Comparison of ENCODE assay signal across 11 cellular contexts in the genomic region with DNA sequence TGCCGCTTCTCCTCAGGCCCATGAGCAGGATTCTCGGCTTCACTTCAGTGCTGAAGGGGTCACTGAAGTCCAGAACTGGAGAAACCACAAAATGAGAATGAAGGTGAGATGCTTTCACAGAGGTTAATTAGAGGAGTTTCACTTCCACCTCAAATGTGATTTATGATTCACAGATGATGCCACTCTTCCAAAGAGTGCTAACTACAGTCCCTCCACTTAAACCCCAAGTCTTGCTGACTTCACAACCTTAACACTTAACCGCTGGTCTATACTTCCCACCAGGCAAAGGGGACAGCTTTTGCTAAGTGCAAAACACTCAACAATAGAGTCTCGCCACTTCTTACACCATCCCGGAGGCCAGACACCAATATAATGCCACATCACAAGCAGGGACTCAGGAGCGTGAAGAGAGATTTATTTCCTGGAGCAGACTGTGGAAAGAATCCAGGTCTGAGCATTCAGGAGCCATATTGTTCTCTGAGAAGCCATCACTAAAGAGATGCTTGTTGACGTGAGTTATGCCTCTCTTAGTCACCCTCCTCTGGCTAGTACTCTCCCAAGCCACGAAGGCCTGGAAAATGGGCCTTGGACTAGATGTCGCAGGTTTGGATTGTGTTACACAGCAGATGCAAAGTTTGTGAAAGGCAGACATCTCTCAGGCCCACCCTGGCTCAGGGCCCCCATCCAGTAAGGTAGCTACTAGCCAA. TPM values are rescaled to one million over a fixed set of nuclear protein-coding genes. Genes with fewer than 3 reads are reported as not detected.
DNase-seq lines count a peak whose midpoint lies in the region; ATAC-seq, FAIRE-seq and TF ChIP-seq lines count a peak whose summit lies in the region.
"Had no signal": no experiment of that assay in that cellular context is flagged by ENCODE, and none has a peak within 500 bp of the region (broad histone marks: within the 10 kb centered on the region; RNA-seq: fewer than 3 reads in every experiment).

No MANE protein-coding gene starts in this region.

- no peak for TF ChIP-seq CTCF in H1 (IDR thresholded peaks at IDR 0.05; ENCODE audit: control extremely low read depth in 1 of 3, insufficient read depth in 1 of 3, low read depth in 1 of 3, low read length in 3 of 3)
- no peak for TF ChIP-seq CTCF in prostate gland (IDR thresholded peaks at IDR 0.05)

- no peak overlapping the region for H2BK20ac ChIP-seq in H1 (ENCODE audit: low read length)

- 0 out of 2 replicates have a peak overlapping the region, but pooled peaks have one; percentile 23 for H2BK15ac ChIP-seq in H1 (ENCODE audit: low read length)

- H3K4me1 ChIP-seq in H1 (replicated peaks in 1 of 4; ENCODE audit: control insufficient read depth in 3 of 4, insufficient read depth in 4 of 4, low read length in 3 of 4), result peaks cover 0 to 3% (median 1%) of the 10 kb centered on the region in 4 experiments; a peak in 1 of 7 replicates
- H3K4me1 ChIP-seq in prostate gland (replicated peaks), result no peaks in the 10 kb centered on the region
- H3K4me1 ChIP-seq: gastroesophageal sphincter had no signal

- H3K27me3 ChIP-seq in H1 (replicated peaks in 1 of 4; ENCODE audit: control insufficient read depth in 3 of 4, extremely low read depth in 1 of 4, insufficient read depth in 3 of 4, low read length in 3 of 4) (no peaks in the 10 kb centered on the region), prostate gland (replicated peaks; ENCODE audit: insufficient read depth) (no peaks in the 10 kb centered on the region)
- H3K27me3 ChIP-seq: gastroesophageal sphincter had no signal

- H3K23ac ChIP-seq in H1 (ENCODE audit: insufficient read length), result no peak overlapping the region

- no peak overlapping the region for H3K14ac ChIP-seq in H1 (ENCODE audit: insufficient read length)

- H4K20me1 ChIP-seq in H1 (replicated peaks in 1 of 2; ENCODE audit: control insufficient read depth in 1 of 2, insufficient read depth in 2 of 2, low read length in 2 of 2), result no peaks in the 10 kb centered on the region

- no peak overlapping the region for H3K9ac ChIP-seq in H1 (replicated peaks in 1 of 4; ENCODE audit: extremely low read depth in 1 of 4, low read depth in 3 of 4, low read length in 3 of 4)

- H2BK120ac ChIP-seq in H1 (replicated peaks; ENCODE audit: low read depth, low read length), result no peak overlapping the region

- H3K4me2 ChIP-seq in H1 (ENCODE audit: insufficient read depth in 1 of 2, low read depth in 2 of 2, low read length in 2 of 2), result no peak overlapping the region

- POLR2A ChIA-PET in H1 (lab: Charles Lee; ENCODE audit: partially characterized antibody), result no interaction called here

- no peak overlapping the region for H4K91ac ChIP-seq in H1 (replicated peaks; ENCODE audit: insufficient read length, low read length)

- H2AK5ac ChIP-seq in H1 (ENCODE audit: low read depth, low read length), result no peak overlapping the region

- intact Hi-C loops in prostate gland (cut with DNase I), result no loop called here

- no peak overlapping the region for H2AFZ ChIP-seq in H1 (ENCODE audit: low read length)

- ATAC-seq in GM18511 (IDR thresholded peaks at IDR 0.05; ENCODE audit: unreplicated experiment), result peak; percentile 98
- peak; percentile 97 for ATAC-seq in GM21526 (IDR thresholded peaks at IDR 0.05; ENCODE audit: low FRiP score, unreplicated experiment)
- peak; percentile 93 for ATAC-seq in HG03196 (IDR thresholded peaks at IDR 0.05; ENCODE audit: unreplicated experiment)
- ATAC-seq in SK-N-SH treated with all-trans-retinoic acid at 6 μM for 48 hours, result no peak
- ATAC-seq: gastroesophageal sphincter had no signal

- WGBS in H1 (ENCODE audit: extremely low coverage in 1 of 2, insufficient coverage in 1 of 2, insufficient read length in 1 of 2, insufficient replicate concordance in 2 of 2, low coverage in 1 of 2, low lambda C conversion rate in 2 of 2, missing lambda C conversion rate in 1 of 2), 2 experiments, result 94% methylated on average over 9 of the region's 9 CpGs; no CpG with 5 or more reads in 1 of the 2 experiments
- WGBS in prostate gland, result 89% methylated on average over 9 of the region's 9 CpGs

- no peak for TF ChIP-seq EP300 in H1 (IDR thresholded peaks at IDR 0.05; ENCODE audit: borderline replicate concordance in 1 of 2, low read depth in 2 of 2, low read length in 2 of 2)

- no peak overlapping the region for H3K18ac ChIP-seq in H1 (ENCODE audit: extremely low read depth, low read length)

- CTCF ChIA-PET in H1 (lab: Charles Lee; ENCODE audit: partially characterized antibody), result interaction anchor here (0.8 to 3.4 kb wide), 4 partner anchors 12 to 110 kb away, joined by 3 to 11 read pairs (median 4); no protein-coding TSS in a partner anchor

- no peak overlapping the region for H2BK5ac ChIP-seq in H1 (ENCODE audit: low read depth, low read length)

- H3K9me3 ChIP-seq in H1 (ENCODE audit: insufficient read depth in 2 of 2, low read depth in 1 of 2, low read length in 1 of 2), result no peaks in the 10 kb centered on the region
- H3K9me3 ChIP-seq in prostate gland, result no peaks in the 10 kb centered on the region
- H3K9me3 ChIP-seq: gastroesophageal sphincter had no signal

- H2BK12ac ChIP-seq in H1 (ENCODE audit: low read depth, low read length), result no peak overlapping the region

- DNase-seq in H1 (ENCODE audit: low read depth in 1 of 2, low spot score in 2 of 2) (peak in 1 of 2 experiments; percentile 29), prostate gland (ENCODE audit: low spot score) (no peak), globus pallidus (ENCODE audit: low spot score) (no peak), SKM-1 treated with dmso at 0.1 percent for 144 hours (lab: John Stamatoyannopoulos, UW; ENCODE audit: unreplicated experiment) (no peak)
- DNase-seq: NCI-H526; stimulated activated CD4-positive, alpha-beta T cell treated with anti-CD3 and anti-CD28 coated beads, Interleukin-4, amount 100 ng/mL, for 1 hour had no signal

- H3K79me2 ChIP-seq in H1 (ENCODE audit: control insufficient read depth in 1 of 2, insufficient read depth in 2 of 2, low read length in 2 of 2), result no peaks in the 10 kb centered on the region

- no peak overlapping the region for H3K4ac ChIP-seq in H1 (replicated peaks; ENCODE audit: insufficient read length, low read depth, low read length)

- no peak for TF ChIP-seq POLR2A in H1 (IDR thresholded peaks at IDR 0.05; ENCODE audit: control extremely low read depth in 1 of 2, low read depth in 2 of 2, low read length in 2 of 2)
- TF ChIP-seq POLR2A in prostate gland (IDR thresholded peaks at IDR 0.05), result no peak

- H3K27ac ChIP-seq in H1 (ENCODE audit: low read depth, low read length), result no peak overlapping the region
- H3K27ac ChIP-seq in prostate gland, result no peak overlapping the region
- H3K27ac ChIP-seq: gastroesophageal sphincter had no signal

- H3K4me3 ChIP-seq in H1 (ENCODE audit: extremely low read depth in 1 of 4, insufficient read depth in 2 of 4, low read depth in 3 of 4, low read length in 4 of 4) (no peak overlapping the region), prostate gland (no peak overlapping the region)
- H3K4me3 ChIP-seq: gastroesophageal sphincter had no signal

- H4K5ac ChIP-seq in H1 (ENCODE audit: insufficient read length, low read depth, low read length), result no peak overlapping the region

- H4K8ac ChIP-seq in H1 (ENCODE audit: extremely low read depth, insufficient read depth, low read length), result no peak overlapping the region

- H3K23me2 ChIP-seq in H1 (ENCODE audit: low read depth, low read length), result no peaks in the 10 kb centered on the region

- H3K56ac ChIP-seq in H1 (replicated peaks; ENCODE audit: insufficient read length, low read depth, low read length), result no peak overlapping the region

- no peaks in the 10 kb centered on the region for H3K79me1 ChIP-seq in H1 (ENCODE audit: low read depth, low read length)

- no peak for FAIRE-seq in H1 (lab: Jason Lieb, UNC)

- H3K36me3 ChIP-seq in H1 (ENCODE audit: control insufficient read depth in 2 of 4, insufficient read depth in 4 of 4, low read length in 3 of 4) (peaks cover 0 to 4% (median 0%) of the 10 kb centered on the region in 4 experiments; a peak in 1 of 8 replicates), prostate gland (no peaks in the 10 kb centered on the region)
- H3K36me3 ChIP-seq: gastroesophageal sphincter had no signal

- no peak for TF ChIP-seq RAD21 in H1 (IDR thresholded peaks at IDR 0.05 in 1 of 2, conservative IDR thresholded peaks at IDR 0.05 in 1 of 2; ENCODE audit: low read depth in 2 of 2, low read length in 2 of 2)

TF ChIP-seq in SK-N-SH treated with all-trans-retinoic acid at 6 μM for 48 hours, 23 proteins besides CTCF, POLR2A, EP300 and RAD21 (continues in another document):
- no peak for TF ChIP-seq SNAI2 (CRISPR knock-in tag; IDR thresholded peaks at IDR 0.05)

RNA-seq across cellular contexts. Expression of a gene that starts 24.4 kb away (rescaled TPM):
- total RNA-seq in H1 (2021; fragmentation: NEBNext Ultra II Directional; extraction: Animal tissue kit (Norgen Biotek cat#: 25700)), result 29.7 and 30.8 TPM in 2 replicates
- polyA plus RNA-seq in H1 (2011; rRNA removed), result 3.2 and 7.2 TPM in 2 replicates
- 7.5 TPM for polyA plus RNA-seq in H1 (2011; cell fraction: cytosol; rRNA removed)
- 2.0 TPM for polyA plus RNA-seq in H1 (2011; cell fraction: nucleus; rRNA removed)
- 8.5 to 20.4 TPM (median 10.9 TPM) in 4 replicates for polyA plus RNA-seq in H1 (2012, experiment 1 of 2)
- polyA plus RNA-seq in H1 (2012, experiment 2 of 2), result 6.3 TPM
- 8.4 TPM for polyA plus RNA-seq in H1 (2013, experiment 1 of 2)
- 9.4 TPM for polyA plus RNA-seq in H1 (2013, experiment 2 of 2)
- 11.6 and 16.0 TPM in 2 replicates for polyA minus RNA-seq in H1 (2011; rRNA and poly(A)+ RNA removed)
- polyA minus RNA-seq in H1 (2011; cell fraction: cytosol; rRNA and poly(A)+ RNA removed), result 8.2 TPM
- polyA minus RNA-seq in H1 (2011; cell fraction: nucleus; rRNA and poly(A)+ RNA removed), result 7.1 TPM
- 10 to 100 TPM; 19.4 to 22.7 TPM for total RNA-seq in prostate gland

RNA-seq across cellular contexts. Expression of a gene that starts 35.1 kb away (rescaled TPM):
- 13.4 and 15.2 TPM in 2 replicates for total RNA-seq in H1 (2021; fragmentation: NEBNext Ultra II Directional; extraction: Animal tissue kit (Norgen Biotek cat#: 25700))
- 4.5 and 8.5 TPM in 2 replicates for polyA plus RNA-seq in H1 (2011; rRNA removed)
- polyA plus RNA-seq in H1 (2011; cell fraction: cytosol; rRNA removed), result 8.4 TPM
- polyA plus RNA-seq in H1 (2011; cell fraction: nucleus; rRNA removed), result 4.2 TPM
- polyA plus RNA-seq in H1 (2012, experiment 1 of 2), result 6.2 to 7.9 TPM (median 7.8 TPM) in 4 replicates
- 2.9 TPM for polyA plus RNA-seq in H1 (2012, experiment 2 of 2)
- polyA plus RNA-seq in H1 (2013, experiment 1 of 2), result 13.5 TPM
- 12.9 TPM for polyA plus RNA-seq in H1 (2013, experiment 2 of 2)
- 7.7 and 13.3 TPM in 2 replicates for polyA minus RNA-seq in H1 (2011; rRNA and poly(A)+ RNA removed)
- polyA minus RNA-seq in H1 (2011; cell fraction: cytosol; rRNA and poly(A)+ RNA removed), result 4.8 TPM
- polyA minus RNA-seq in H1 (2011; cell fraction: nucleus; rRNA and poly(A)+ RNA removed), result 7.2 TPM
- total RNA-seq in prostate gland, result 10 to 100 TPM; 31.7 to 98.4 TPM

RNA-seq across cellular contexts. Expression of a gene that starts 45.3 kb away (rescaled TPM):
- 11.0 and 12.8 TPM in 2 replicates for total RNA-seq in H1 (2021; fragmentation: NEBNext Ultra II Directional; extraction: Animal tissue kit (Norgen Biotek cat#: 25700))
- polyA plus RNA-seq in H1 (2011; rRNA removed), result 5.9 and 6.2 TPM in 2 replicates
- polyA plus RNA-seq in H1 (2011; cell fraction: cytosol; rRNA removed), result 10.0 TPM
- polyA plus RNA-seq in H1 (2011; cell fraction: nucleus; rRNA removed), result 24.0 TPM
- polyA plus RNA-seq in H1 (2012, experiment 1 of 2), result 10.8 to 15.1 TPM (median 13.2 TPM) in 4 replicates
- polyA plus RNA-seq in H1 (2012, experiment 2 of 2), result 1.4 TPM
- 11.1 TPM for polyA plus RNA-seq in H1 (2013, experiment 1 of 2)
- polyA plus RNA-seq in H1 (2013, experiment 2 of 2), result 8.7 TPM
- 13.1 and 23.8 TPM in 2 replicates for polyA minus RNA-seq in H1 (2011; rRNA and poly(A)+ RNA removed)
- 12.9 TPM for polyA minus RNA-seq in H1 (2011; cell fraction: cytosol; rRNA and poly(A)+ RNA removed)
- polyA minus RNA-seq in H1 (2011; cell fraction: nucleus; rRNA and poly(A)+ RNA removed), result 22.4 TPM
- total RNA-seq in prostate gland, result 10 to 100 TPM; 11.9 to 30.9 TPM
